ENCODE assay signal across 18 cellular contexts in the genomic region with DNA sequence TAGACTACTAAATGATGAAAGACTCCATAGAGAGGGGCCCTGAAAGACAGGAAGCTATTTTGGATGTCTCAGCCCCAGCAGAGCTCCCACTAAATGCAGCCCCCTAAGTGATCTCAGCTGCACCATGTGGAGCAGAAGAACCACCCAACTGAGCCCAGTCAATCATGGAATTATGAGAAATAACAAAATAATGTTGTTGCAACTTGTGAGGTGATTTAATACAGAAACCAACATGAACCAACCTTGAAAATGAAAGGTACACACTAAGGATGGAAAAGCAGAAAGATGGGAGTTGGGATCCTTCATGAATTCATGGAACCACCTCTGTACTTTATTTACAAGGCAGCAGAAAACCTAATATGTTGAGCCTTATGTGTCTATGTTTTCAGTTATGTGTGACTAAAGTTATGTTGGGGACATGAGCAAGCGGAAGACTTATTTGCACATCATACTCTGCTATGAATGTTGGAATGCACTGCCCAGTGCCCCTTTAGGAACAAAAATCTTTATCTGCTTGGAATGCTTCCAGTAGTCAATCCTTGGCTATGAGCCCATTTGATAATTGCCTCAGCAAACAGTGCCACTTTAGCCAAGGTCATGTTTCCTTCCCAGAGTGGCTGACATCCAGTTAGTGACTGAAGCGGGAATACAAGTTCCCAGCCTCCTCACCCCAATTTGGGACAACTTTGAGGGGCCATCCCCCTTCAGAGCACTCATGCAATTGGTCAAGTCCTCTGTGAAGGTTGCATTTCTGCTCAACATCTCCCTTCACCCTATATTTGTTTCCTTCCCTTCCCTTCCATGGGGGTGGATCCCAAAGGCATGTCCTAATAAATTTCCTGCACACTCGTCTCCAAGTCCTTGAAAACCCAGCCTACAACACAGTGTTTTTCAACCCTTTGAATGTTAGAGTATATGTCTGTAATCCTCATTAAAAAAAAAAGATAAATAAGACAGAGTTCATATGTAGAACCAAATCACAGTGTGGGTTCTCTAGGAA. TPM values are rescaled to one million over a fixed set of nuclear protein-coding genes. Genes with fewer than 3 reads are reported as not detected.
"Had no signal": no experiment of that assay in that cellular context is flagged by ENCODE, and none has a peak within 500 bp of the region (broad histone marks: within the 10 kb centered on the region; RNA-seq: fewer than 3 reads in every experiment).

No MANE protein-coding gene starts in this region.

- DNase-seq: activated CD4-positive, alpha-beta T cell treated with anti-CD3 and anti-CD28 coated beads for 1 hour; activated CD4-positive, alpha-beta T cell treated with anti-CD3 and anti-CD28 coated beads, Interleukin-2, amount 50 U/mL, for 4 hours; activated naive CD4-positive, alpha-beta T cell treated with anti-CD3 and anti-CD28 coated beads for 36 hours; activated naive CD8-positive, alpha-beta T cell treated with anti-CD3 and anti-CD28 coated beads, Interleukin-2, amount 50 U/mL, for 24 hours; activated T-cell treated with anti-CD3 and anti-CD28 coated beads, Interleukin-2, amount 50 U/mL, for 1 hour; dermis blood vessel endothelial cell; foreskin melanocyte; heart left ventricle; immature natural killer cell; naive B cell; stimulated activated naive CD8-positive, alpha-beta T cell treated with anti-CD3 and anti-CD28 coated beads, Interleukin-15, Interleukin-2, amounts not matched to agents 100 U/mL and 50 U/mL, for 24 hours; T1000; transverse colon had no signal

- H3K27ac Mint-ChIP-seq: activated naive CD4-positive, alpha-beta T cell treated with anti-CD3 and anti-CD28 coated beads for 36 hours; activated naive CD8-positive, alpha-beta T cell treated with anti-CD3 and anti-CD28 coated beads, Interleukin-2, amount 50 U/mL, for 24 hours; activated T-helper 2 cell treated with anti-CD3 and anti-CD28 coated beads, Interferon-gamma antibody, Interleukin-2, Interleukin-4, amounts not matched to agents 10 μg/mL and 5 μg/mL and 100 μg/mL, durations not matched to agents 14 hours and 24 hours and 36 hours; immature natural killer cell; naive B cell; neural progenitor cell had no signal

- ATAC-seq: activated naive CD8-positive, alpha-beta T cell treated with anti-CD3 and anti-CD28 coated beads, Interleukin-2, amount 50 U/mL, for 24 hours; heart left ventricle; sciatic nerve; stimulated activated naive CD8-positive, alpha-beta T cell treated with anti-CD3 and anti-CD28 coated beads, Interleukin-15, Interleukin-2, amounts not matched to agents 100 U/mL and 50 U/mL, for 24 hours had no signal

- H3K4me1 Mint-ChIP-seq: activated naive CD8-positive, alpha-beta T cell treated with anti-CD3 and anti-CD28 coated beads, Interleukin-2, amount 50 U/mL, for 24 hours; immature natural killer cell had no signal

- H3K4me3 Mint-ChIP-seq: activated naive CD4-positive, alpha-beta T cell treated with anti-CD3 and anti-CD28 coated beads for 36 hours; activated naive CD8-positive, alpha-beta T cell treated with anti-CD3 and anti-CD28 coated beads, Interleukin-2, amount 50 U/mL, for 24 hours; immature natural killer cell; naive B cell; neural progenitor cell had no signal

- H3K27me3 Mint-ChIP-seq: activated naive CD8-positive, alpha-beta T cell treated with anti-CD3 and anti-CD28 coated beads, Interleukin-2, amount 50 U/mL, for 24 hours; naive B cell had no signal

RNA-seq across cellular contexts. Expression of a gene that starts 19.6 kb away (rescaled TPM):
- total RNA-seq: activated naive CD4-positive, alpha-beta T cell treated with anti-CD3 and anti-CD28 coated beads for 36 hours; activated T-helper 2 cell treated with anti-CD3 and anti-CD28 coated beads, Interferon-gamma antibody, Interleukin-2, Interleukin-4, amounts not matched to agents 10 μg/mL and 5 μg/mL and 100 μg/mL, durations not matched to agents 14 hours and 24 hours and 36 hours; ascending aorta; dermis blood vessel endothelial cell; lung microvascular endothelial cell had no signal

RNA-seq across cellular contexts. Expression of a gene that starts 38.6 kb away (rescaled TPM):
- total RNA-seq: activated naive CD4-positive, alpha-beta T cell treated with anti-CD3 and anti-CD28 coated beads for 36 hours; activated T-helper 2 cell treated with anti-CD3 and anti-CD28 coated beads, Interferon-gamma antibody, Interleukin-2, Interleukin-4, amounts not matched to agents 10 μg/mL and 5 μg/mL and 100 μg/mL, durations not matched to agents 14 hours and 24 hours and 36 hours had no signal
